12 cellular contexts compared by ENCODE assay signal in the genomic region with DNA sequence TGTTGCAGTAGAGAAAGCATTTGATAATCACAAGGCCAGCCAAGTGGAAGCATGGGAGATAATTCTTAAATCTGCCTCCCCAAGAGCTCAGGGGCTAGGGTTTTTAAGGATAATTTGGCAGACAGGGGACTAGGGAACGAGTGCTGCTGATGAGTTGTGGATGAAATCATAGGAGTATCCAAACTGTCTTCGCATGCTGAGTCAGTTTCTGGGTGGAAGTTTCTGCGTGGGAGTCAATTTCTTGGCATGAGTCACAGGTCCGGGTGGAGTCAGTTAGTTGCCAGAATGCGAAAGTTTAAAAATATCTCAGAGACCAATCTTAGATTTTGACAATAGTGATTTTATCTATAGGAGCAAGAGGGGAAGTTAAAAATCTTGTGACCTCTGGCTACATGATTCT.
DNase-seq lines count a peak whose midpoint lies in the region; ATAC-seq and TF ChIP-seq lines count a peak whose summit lies in the region.
"Had no signal": no experiment of that assay in that cellular context is flagged by ENCODE, and none has a peak within 500 bp of the region (broad histone marks: within the 10 kb centered on the region; RNA-seq: fewer than 3 reads in every experiment).

No MANE protein-coding gene starts in this region.

- BruUV-seq in Caco-2 (replicated peaks; lab: Mats Ljungman, UMichigan) (no TSS peak), OCI-LY7 (replicated peaks; lab: Mats Ljungman, UMichigan) (no TSS peak)

- DNase-seq in stimulated activated naive CD4-positive, alpha-beta T cell treated with Interleukin-2 at 50 U/mL for 16 hours (lab: John Stamatoyannopoulos, UW) = peak; percentile 26
- DNase-seq in stimulated activated naive CD4-positive, alpha-beta T cell (lab: John Stamatoyannopoulos, UW) = no peak
- DNase-seq in activated CD4-positive, alpha-beta T cell treated with anti-CD3 and anti-CD28 coated beads, Interleukin-2, amount 50 U/mL, for 4 hours = peak; percentile 4 to 13
- DNase-seq in foreskin fibroblast = peak; percentile 70 to 86
- DNase-seq in Caco-2 = no peak
- DNase-seq in OCI-LY7 (ENCODE audit: low spot score) = no peak
- no peak for DNase-seq in LoVo (ENCODE audit: low spot score)
- no peak for DNase-seq in naive thymus-derived CD8-positive, alpha-beta T cell
- DNase-seq: GOT3, Right ventricle myocardium superior had no signal

- no peak overlapping the region for H2AFZ ChIP-seq in OCI-LY7 (ENCODE audit: low read length)

- no peak for ATAC-seq in naive thymus-derived CD8-positive, alpha-beta T cell

- intact Hi-C loops in Caco-2 (cut with micrococcal nuclease; ENCODE audit: unreplicated experiment) (no loop called here), OCI-LY7 (cut with micrococcal nuclease; ENCODE audit: unreplicated experiment) (no loop called here)

- H3K9me3 ChIP-seq in Caco-2 (no peaks in the 10 kb centered on the region), OCI-LY7 (ENCODE audit: low read length) (no peaks in the 10 kb centered on the region)

- H3K27me3 ChIP-seq in Caco-2 (replicated peaks; ENCODE audit: control insufficient read depth, insufficient read depth, low read length) = no peaks in the 10 kb centered on the region

- no peak overlapping the region for H3K4me3 Mint-ChIP-seq in Caco-2 (ENCODE audit: unreplicated experiment)
- H3K4me3 Mint-ChIP-seq in naive thymus-derived CD8-positive, alpha-beta T cell = no peak overlapping the region

- no peaks in the 10 kb centered on the region for H3K36me3 Mint-ChIP-seq in Caco-2 (ENCODE audit: insufficient read depth, unreplicated experiment)
- peaks cover 0 to 10% (median 0%) of the 10 kb centered on the region in 3 donors for H3K36me3 Mint-ChIP-seq in naive thymus-derived CD8-positive, alpha-beta T cell

- no peaks in the 10 kb centered on the region for H4K20me1 ChIP-seq in OCI-LY7 (ENCODE audit: insufficient read depth, low read length)

- H3K4me2 ChIP-seq in OCI-LY7 (ENCODE audit: low read length) = no peak overlapping the region

- no peaks in the 10 kb centered on the region for H3K27me3 Mint-ChIP-seq in Caco-2 (ENCODE audit: insufficient read depth, unreplicated experiment)
- peaks cover 0 to 10% (median 2%) of the 10 kb centered on the region in 5 donors for H3K27me3 Mint-ChIP-seq in naive thymus-derived CD8-positive, alpha-beta T cell

- H3K9me2 ChIP-seq in OCI-LY7 (ENCODE audit: insufficient read depth, low read length) = no peaks in the 10 kb centered on the region

- H3K4me1 Mint-ChIP-seq in Caco-2 (ENCODE audit: low read depth, unreplicated experiment) = no peaks in the 10 kb centered on the region
- H3K4me1 Mint-ChIP-seq in naive thymus-derived CD8-positive, alpha-beta T cell = no peaks in the 10 kb centered on the region

- no peak overlapping the region for H3K4me3 ChIP-seq in foreskin fibroblast (ENCODE audit: low read depth in 1 of 2, low read length in 2 of 2)
- H3K4me3 ChIP-seq in Caco-2 (ENCODE audit: low read depth, low read length) = no peak overlapping the region
- no peak overlapping the region for H3K4me3 ChIP-seq in OCI-LY7 (ENCODE audit: low read depth, low read length, poor library complexity, severe bottlenecking)
- H3K4me3 ChIP-seq: coronary artery had no signal

- no peak overlapping the region for H3K27ac Mint-ChIP-seq in Caco-2 (ENCODE audit: unreplicated experiment)
- no peak overlapping the region for H3K27ac Mint-ChIP-seq in naive thymus-derived CD8-positive, alpha-beta T cell

- no peaks in the 10 kb centered on the region for H3K9me3 Mint-ChIP-seq in Caco-2 (ENCODE audit: unreplicated experiment)
- peaks cover 0 to 16% (median 8%) of the 10 kb centered on the region in 9 donors for H3K9me3 Mint-ChIP-seq in naive thymus-derived CD8-positive, alpha-beta T cell

- TF ChIP-seq CTCF in foreskin fibroblast (IDR thresholded peaks at IDR 0.05; ENCODE audit: low read depth, low read length) (no peak), Caco-2 (IDR thresholded peaks at IDR 0.05; ENCODE audit: insufficient read depth in 1 of 2, low read depth in 1 of 2, low read length in 1 of 2, severe bottlenecking in 1 of 2, unreplicated experiment in 1 of 2) (no peak), OCI-LY7 (conservative IDR thresholded peaks at IDR 0.05; ENCODE audit: low read length) (no peak)

- H3K4me1 ChIP-seq in Caco-2 (no peaks in the 10 kb centered on the region), OCI-LY7 (ENCODE audit: insufficient read depth, low read length, poor library complexity, severe bottlenecking) (no peaks in the 10 kb centered on the region)

- no peak overlapping the region for H3K27ac ChIP-seq in OCI-LY7 (ENCODE audit: low read depth, low read length, poor library complexity, severe bottlenecking)
- H3K27ac ChIP-seq: C4-2B, coronary artery had no signal

- CTCF ChIA-PET in Caco-2 (lab: Charles Lee) (no interaction called here), OCI-LY7 (lab: Charles Lee; ENCODE audit: unreplicated experiment) (no interaction called here)

- no peaks in the 10 kb centered on the region for H3K79me2 ChIP-seq in OCI-LY7 (ENCODE audit: insufficient read depth, low read depth, low read length)

- H3K36me3 ChIP-seq in Caco-2 (ENCODE audit: control insufficient read depth, insufficient read depth, low read length) = no peaks in the 10 kb centered on the region
- H3K36me3 ChIP-seq in OCI-LY7 (ENCODE audit: insufficient read depth, low read length) = no peaks in the 10 kb centered on the region

- POLR2A ChIA-PET in Caco-2 (lab: Charles Lee) (no interaction called here), OCI-LY7 (lab: Charles Lee) (no interaction called here)
- POLR2A ChIA-PET in naive thymus-derived CD8-positive, alpha-beta T cell (lab: Charles Lee) = no interaction called here

Comparison
In these comparisons a context has a peak if more than half of its experiments do, and no peak if none do; other contexts are left out.
1. DNase-seq: peak in stimulated activated naive CD4-positive, alpha-beta T cell treated with Interleukin-2 at 50 U/mL for 16 hours (single experiment), activated CD4-positive, alpha-beta T cell treated with anti-CD3 and anti-CD28 coated beads, Interleukin-2, amount 50 U/mL, for 4 hours (2 of 2) and foreskin fibroblast (2 of 2); none in stimulated activated naive CD4-positive, alpha-beta T cell (0 of 6), Caco-2 (0 of 2), OCI-LY7 (single experiment), LoVo (single experiment) and naive thymus-derived CD8-positive, alpha-beta T cell (0 of 10).